In the genomic region with DNA sequence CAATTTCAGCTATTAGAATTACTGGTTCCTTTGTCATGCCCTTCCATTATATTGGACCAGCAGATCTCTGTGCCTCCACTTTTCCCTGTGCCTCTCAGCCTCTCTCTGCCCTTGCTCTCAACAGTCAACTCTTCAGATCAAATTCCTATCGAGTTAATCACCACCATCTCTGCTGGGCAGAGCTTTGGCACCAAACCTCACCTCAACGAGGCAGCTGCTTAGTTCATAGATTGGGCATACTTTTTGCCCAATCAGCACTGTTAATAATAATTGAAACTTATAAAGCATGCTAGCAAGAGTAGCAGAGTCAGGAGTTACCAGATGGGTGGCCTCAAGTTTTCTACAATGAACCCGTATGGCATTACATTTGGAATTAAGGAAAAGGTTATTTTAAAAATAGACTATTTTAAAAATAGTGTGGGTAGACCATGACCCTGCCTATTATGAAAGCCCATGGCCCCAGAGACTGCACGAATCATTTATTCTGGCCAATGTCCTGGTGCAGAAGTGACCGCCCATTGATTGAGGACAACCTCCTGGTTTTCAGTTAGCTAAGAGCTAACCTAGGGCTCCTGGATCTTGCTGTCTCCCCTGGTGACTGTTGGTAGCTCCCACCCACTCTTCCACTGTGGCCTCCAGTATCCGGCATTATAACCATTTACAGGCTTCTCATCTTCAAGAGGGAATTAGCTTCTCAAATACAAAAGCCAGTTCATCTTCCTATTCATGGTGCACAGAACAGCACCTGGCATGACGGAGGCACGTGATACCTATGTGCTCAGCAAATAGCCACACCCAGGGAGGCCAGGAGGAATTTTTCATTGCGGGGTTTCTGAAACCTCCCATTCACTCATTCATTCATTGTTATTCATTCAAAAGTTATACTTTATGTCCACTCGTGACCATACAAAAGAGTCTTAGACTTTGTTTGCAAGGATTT, we compare ENCODE assay signal across 21 cellular contexts.
DNase-seq lines count a peak whose midpoint lies in the region; ATAC-seq and TF ChIP-seq lines count a peak whose summit lies in the region.
"Had no signal": no experiment of that assay in that cellular context is flagged by ENCODE, and none has a peak within 500 bp of the region (broad histone marks: within the 10 kb centered on the region; RNA-seq: fewer than 3 reads in every experiment).

No MANE protein-coding gene starts in this region.

- no peaks in the 10 kb centered on the region for H3K27me3 Mint-ChIP-seq in activated T-cell treated with anti-CD3 and anti-CD28 coated beads, Interleukin-2, amount 50 U/mL, for 24 hours
- H3K27me3 Mint-ChIP-seq: CD4-positive, CD25-positive, alpha-beta regulatory T cell had no signal

- H3K36me3 Mint-ChIP-seq in activated T-cell treated with anti-CD3 and anti-CD28 coated beads, Interleukin-2, amount 50 U/mL, for 24 hours (ENCODE audit: low read depth) = no peaks in the 10 kb centered on the region
- H3K36me3 Mint-ChIP-seq: CD4-positive, CD25-positive, alpha-beta regulatory T cell; natural killer cell; stimulated activated effector memory CD8-positive, alpha-beta T cell treated with anti-CD3 and anti-CD28 coated beads, Interleukin-12 subunit alpha, Interleukin-12 subunit beta, amount 100 ng/mL, for 72 hours had no signal

- no peak for TF ChIP-seq CTCF in astrocyte of the spinal cord (IDR thresholded peaks at IDR 0.05; ENCODE audit: low read depth, low read length)

- no peak for ATAC-seq in HG03354 (IDR thresholded peaks at IDR 0.05; ENCODE audit: poor library complexity, severe bottlenecking, unreplicated experiment)
- ATAC-seq: natural killer cell; Panc1; stimulated activated effector memory CD8-positive, alpha-beta T cell treated with anti-CD3 and anti-CD28 coated beads, Interleukin-12 subunit alpha, Interleukin-12 subunit beta, amount 100 ng/mL, for 72 hours; upper lobe of right lung had no signal

- DNase-seq in EH (ENCODE audit: low read depth) = peak; percentile 44
- peak; percentile 38 for DNase-seq in LoVo (ENCODE audit: low spot score)
- DNase-seq in astrocyte of the spinal cord (ENCODE audit: low read depth, low spot score) = peak; percentile 5
- DNase-seq in myocyte (ENCODE audit: low read depth) = peak; percentile 82
- DNase-seq in activated naive CD4-positive, alpha-beta T cell treated with anti-CD3 and anti-CD28 coated beads, Interleukin-2, amount 50 U/mL, for 16 hours = no peak
- no peak for DNase-seq in NCI-H1930 (lab: John Stamatoyannopoulos, UW)
- DNase-seq in activated T-cell treated with anti-CD3 and anti-CD28 coated beads, Interleukin-2, amount 50 U/mL, for 24 hours = no peak
- DNase-seq: activated CD4-positive, alpha-beta T cell treated with anti-CD3 and anti-CD28 coated beads for 48 hours; CD4-positive, CD25-positive, alpha-beta regulatory T cell; colonic mucosa; GF-D8; hippocampal formation; natural killer cell; NCI-H1105 treated with DMSO at 0.1 percent for 48 hours; NCI-H524 treated with DMSO at 0.1 percent for 48 hours; retina; upper lobe of right lung had no signal

- no peak overlapping the region for H3K4me3 ChIP-seq in astrocyte of the spinal cord (ENCODE audit: low read depth, low read length)
- H3K4me3 ChIP-seq: colonic mucosa, upper lobe of right lung had no signal

- no peak overlapping the region for H3K27ac Mint-ChIP-seq in activated T-cell treated with anti-CD3 and anti-CD28 coated beads, Interleukin-2, amount 50 U/mL, for 24 hours
- H3K27ac Mint-ChIP-seq: CD4-positive, CD25-positive, alpha-beta regulatory T cell; natural killer cell; stimulated activated effector memory CD8-positive, alpha-beta T cell treated with anti-CD3 and anti-CD28 coated beads, Interleukin-12 subunit alpha, Interleukin-12 subunit beta, amount 100 ng/mL, for 72 hours; T-helper 2 cell treated with Interferon-gamma antibody and Interleukin-4, amounts not matched to agents 5 μg/mL and 100 μg/mL, for 36 hours had no signal

- H3K4me3 Mint-ChIP-seq in activated T-cell treated with anti-CD3 and anti-CD28 coated beads, Interleukin-2, amount 50 U/mL, for 24 hours = no peak overlapping the region
- H3K4me3 Mint-ChIP-seq: CD4-positive, CD25-positive, alpha-beta regulatory T cell; natural killer cell; stimulated activated effector memory CD8-positive, alpha-beta T cell treated with anti-CD3 and anti-CD28 coated beads, Interleukin-12 subunit alpha, Interleukin-12 subunit beta, amount 100 ng/mL, for 72 hours; T-helper 2 cell treated with Interferon-gamma antibody and Interleukin-4, amounts not matched to agents 5 μg/mL and 100 μg/mL, for 36 hours had no signal

- no peaks in the 10 kb centered on the region for H3K4me1 Mint-ChIP-seq in activated T-cell treated with anti-CD3 and anti-CD28 coated beads, Interleukin-2, amount 50 U/mL, for 24 hours (ENCODE audit: low read depth)
- H3K4me1 Mint-ChIP-seq: CD4-positive, CD25-positive, alpha-beta regulatory T cell; natural killer cell; stimulated activated effector memory CD8-positive, alpha-beta T cell treated with anti-CD3 and anti-CD28 coated beads, Interleukin-12 subunit alpha, Interleukin-12 subunit beta, amount 100 ng/mL, for 72 hours had no signal

- peaks cover 11% of the 10 kb centered on the region for H3K9me3 Mint-ChIP-seq in activated T-cell treated with anti-CD3 and anti-CD28 coated beads, Interleukin-2, amount 50 U/mL, for 24 hours

- in situ Hi-C loops in astrocyte of the spinal cord (cut with HindIII; ENCODE audit: low sequenced_read_pairs) = no loop called here

Comparison
In these comparisons a context has a peak if more than half of its experiments do, and no peak if none do; other contexts are left out.
1. DNase-seq: peak in EH (single experiment), LoVo (single experiment), astrocyte of the spinal cord (single experiment) and myocyte (single experiment); none in activated naive CD4-positive, alpha-beta T cell treated with anti-CD3 and anti-CD28 coated beads, Interleukin-2, amount 50 U/mL, for 16 hours (single experiment), NCI-H1930 (0 of 2) and activated T-cell treated with anti-CD3 and anti-CD28 coated beads, Interleukin-2, amount 50 U/mL, for 24 hours (single experiment).